ENCODE assay signal across 27 cellular contexts in the genomic region with DNA sequence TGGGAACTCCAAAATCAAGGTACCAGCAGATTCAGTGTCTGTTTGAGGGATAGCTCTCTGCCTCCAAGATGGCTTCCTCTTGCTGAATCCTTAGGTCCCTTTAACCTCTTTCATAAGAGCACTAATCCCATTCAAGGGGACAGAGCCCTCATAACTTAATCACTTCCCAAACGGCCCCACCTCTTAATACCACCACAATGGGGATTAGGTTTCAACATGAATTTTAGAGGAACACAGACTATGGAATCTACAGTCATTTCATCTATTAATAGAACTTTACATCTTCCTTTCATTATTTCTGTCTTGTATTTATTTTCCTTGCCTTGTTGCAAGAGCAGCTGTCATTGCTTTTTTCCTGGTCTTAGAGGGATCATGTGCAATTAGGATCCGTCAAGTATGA. TPM values are rescaled to one million over a fixed set of nuclear protein-coding genes. Genes with fewer than 3 reads are reported as not detected.
"Had no signal": no experiment of that assay in that cellular context is flagged by ENCODE, and none has a peak within 500 bp of the region (broad histone marks: within the 10 kb centered on the region; RNA-seq: fewer than 3 reads in every experiment).

No MANE protein-coding gene starts in this region.

- H3K27ac ChIP-seq: adrenal gland, ascending aorta, brain microvascular endothelial cell, heart right ventricle, transverse colon, uterus had no signal

- H3K27me3 Mint-ChIP-seq: activated T-cell treated with anti-CD3 and anti-CD28 coated beads, Interleukin-2, amount 50 U/mL, for 24 hours; activated T-helper 17 cell treated with anti-CD3 and anti-CD28 coated beads, Interleukin-2, amount 50 U/mL, for 72 hours; naive B cell; stimulated activated naive B cell treated with anti-CD40 and anti-IgM and Interleukin-4, amounts not matched to agents 10 μg/mL and 1 μg/mL and 100 μg/mL, for 72 hours had no signal

- H3K9me3 Mint-ChIP-seq: activated naive CD4-positive, alpha-beta T cell treated with anti-CD3 and anti-CD28 coated beads, Interleukin-2, amount 50 U/mL, for 72 hours; activated T-cell treated with anti-CD3 and anti-CD28 coated beads, Interleukin-2, amount 50 U/mL, for 24 hours; activated T-helper 17 cell treated with anti-CD3 and anti-CD28 coated beads, Interleukin-2, amount 50 U/mL, for 72 hours; naive B cell; neural crest cell; stimulated activated naive B cell treated with anti-CD40 and anti-IgM and Interleukin-4, amounts not matched to agents 10 μg/mL and 1 μg/mL and 100 μg/mL, for 72 hours had no signal

- H3K4me3 Mint-ChIP-seq: activated T-cell treated with anti-CD3 and anti-CD28 coated beads, Interleukin-2, amount 50 U/mL, for 24 hours; activated T-helper 17 cell treated with anti-CD3 and anti-CD28 coated beads, Interleukin-2, amount 50 U/mL, for 72 hours; naive B cell; neural crest cell; stimulated activated naive B cell treated with anti-CD40 and anti-IgM and Interleukin-4, amounts not matched to agents 10 μg/mL and 1 μg/mL and 100 μg/mL, for 72 hours had no signal

- H3K27ac Mint-ChIP-seq: activated naive CD4-positive, alpha-beta T cell treated with anti-CD3 and anti-CD28 coated beads, Interleukin-2, amount 50 U/mL, for 72 hours; activated T-cell treated with anti-CD3 and anti-CD28 coated beads, Interleukin-2, amount 50 U/mL, for 24 hours; activated T-helper 17 cell treated with anti-CD3 and anti-CD28 coated beads, Interleukin-2, amount 50 U/mL, for 72 hours; stimulated activated naive B cell treated with anti-CD40 and anti-IgM and Interleukin-4, amounts not matched to agents 10 μg/mL and 1 μg/mL and 100 μg/mL, for 72 hours had no signal

- H3K36me3 ChIP-seq: adrenal gland, ascending aorta, brain microvascular endothelial cell, heart right ventricle, uterus had no signal

- H3K4me2 ChIP-seq: smooth muscle cell had no signal

- H3K4me1 Mint-ChIP-seq: activated T-helper 17 cell treated with anti-CD3 and anti-CD28 coated beads, Interleukin-2, amount 50 U/mL, for 72 hours; naive B cell; neural crest cell; stimulated activated naive B cell treated with anti-CD40 and anti-IgM and Interleukin-4, amounts not matched to agents 10 μg/mL and 1 μg/mL and 100 μg/mL, for 72 hours had no signal

- H3K4me3 ChIP-seq: adrenal gland, ascending aorta, heart right ventricle, mucosa of descending colon, smooth muscle cell, transverse colon, uterus had no signal

- ATAC-seq: activated naive CD4-positive, alpha-beta T cell treated with anti-CD3 and anti-CD28 coated beads, Interleukin-2, amount 50 U/mL, for 72 hours; activated T-helper 17 cell treated with anti-CD3 and anti-CD28 coated beads, Interleukin-2, amount 50 U/mL, for 72 hours; heart right ventricle; left colon; mucosa of descending colon; sciatic nerve; stimulated activated naive B cell treated with anti-CD40 and anti-IgM and Interleukin-4, amounts not matched to agents 10 μg/mL and 1 μg/mL and 100 μg/mL, for 72 hours had no signal

- H3K27me3 ChIP-seq: adrenal gland, ascending aorta, brain microvascular endothelial cell, heart right ventricle, transverse colon, uterus had no signal

- DNase-seq: activated CD8-positive, alpha-beta memory T cell treated with anti-CD3 and anti-CD28 coated beads, Interleukin-2, amount 50 U/mL, for 4 hours; activated T-cell treated with anti-CD3 and anti-CD28 coated beads, Interleukin-2, amount 50 U/mL, for 24 hours; adrenal gland; brain microvascular endothelial cell; caudate nucleus; dermis blood vessel endothelial cell; effector CD8-positive, alpha-beta T cell; erythroblast; foreskin fibroblast; heart right ventricle; left colon; mesenchymal stem cell; mucosa of descending colon; naive B cell; posterior cingulate gyrus; stimulated activated CD4-positive, alpha-beta T cell treated with anti-CD3 and anti-CD28 coated beads, Interleukin-15, amount 100 ng/mL, for 24 hours; stimulated activated CD8-positive, alpha-beta memory T cell treated with anti-CD3 and anti-CD28 coated beads, Interleukin-4, amount 100 ng/mL, for 48 hours; stimulated activated naive B cell treated with anti-CD40 and anti-IgM and Interleukin-4, amounts not matched to agents 10 μg/mL and 1 μg/mL and 100 μg/mL, for 72 hours; transverse colon; uterus had no signal

- H3K9me3 ChIP-seq: adrenal gland, ascending aorta, heart right ventricle, mucosa of descending colon, transverse colon, uterus had no signal

- H3K4me1 ChIP-seq: adrenal gland, ascending aorta, heart right ventricle, transverse colon, uterus had no signal

RNA-seq across cellular contexts. Expression of a gene that starts 30.3 kb away (rescaled TPM):
- total RNA-seq: ascending aorta had no signal
- polyA plus RNA-seq: fibroblast of lung had no signal
